Comparison of ENCODE assay signal across 1 cellular context in the genomic region with DNA sequence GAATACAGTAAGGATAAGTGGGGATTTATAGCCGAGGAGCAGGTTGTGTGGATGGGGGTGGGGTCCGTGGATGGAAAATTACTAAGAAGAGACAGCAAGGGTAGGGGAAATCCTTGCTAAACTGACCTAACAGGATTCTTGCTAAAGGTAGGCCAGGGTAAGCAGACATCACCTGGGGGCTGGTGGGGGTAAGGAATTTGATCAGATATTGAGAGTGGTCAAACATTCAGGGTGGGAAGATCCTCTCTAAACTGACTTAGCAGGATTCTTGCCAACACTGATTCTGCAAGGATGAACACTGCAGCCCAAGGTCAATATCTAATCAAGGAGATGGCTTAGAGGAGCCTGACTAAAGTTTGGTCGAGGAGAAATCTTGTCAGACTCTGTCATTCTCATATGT.
TF ChIP-seq lines count a peak whose summit lies in the region.

No MANE protein-coding gene starts in this region.

TF ChIP-seq in IMR-90, 13 proteins besides CTCF, POLR2A, EP300 and RAD21:
- TF ChIP-seq CHD1 (IDR thresholded peaks at IDR 0.05; ENCODE audit: low read depth, low read length) (no peak), SMC3 (IDR thresholded peaks at IDR 0.05; ENCODE audit: low read depth, low read length) (no peak), MXI1 (IDR thresholded peaks at IDR 0.05; ENCODE audit: borderline replicate concordance, low read depth, low read length) (no peak), NFE2L2 (IDR thresholded peaks at IDR 0.05; ENCODE audit: low read depth, low read length) (no peak), FOS (IDR thresholded peaks at IDR 0.05; ENCODE audit: low read depth, low read length) (no peak), MAZ (IDR thresholded peaks at IDR 0.05; ENCODE audit: borderline replicate concordance, low read depth, low read length) (no peak), RFX5 (IDR thresholded peaks at IDR 0.05; ENCODE audit: low read depth, low read length) (no peak), BHLHE40 (IDR thresholded peaks at IDR 0.05; ENCODE audit: low read depth, low read length) (no peak), MAFK (IDR thresholded peaks at IDR 0.05; ENCODE audit: low read depth, low read length) (no peak), RCOR1 (IDR thresholded peaks at IDR 0.05; ENCODE audit: insufficient replicate concordance, low read length) (no peak), CEBPB (IDR thresholded peaks at IDR 0.05; ENCODE audit: low read depth, low read length) (no peak)
- TF ChIP-seq, protein P1, sequence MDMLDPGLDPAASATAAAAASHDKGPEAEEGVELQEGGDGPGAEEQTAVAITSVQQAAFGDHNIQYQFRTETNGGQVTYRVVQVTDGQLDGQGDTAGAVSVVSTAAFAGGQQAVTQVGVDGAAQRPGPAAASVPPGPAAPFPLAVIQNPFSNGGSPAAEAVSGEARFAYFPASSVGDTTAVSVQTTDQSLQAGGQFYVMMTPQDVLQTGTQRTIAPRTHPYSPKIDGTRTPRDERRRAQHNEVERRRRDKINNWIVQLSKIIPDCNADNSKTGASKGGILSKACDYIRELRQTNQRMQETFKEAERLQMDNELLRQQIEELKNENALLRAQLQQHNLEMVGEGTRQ (IDR thresholded peaks at IDR 0.05; ENCODE audit: low read depth, low read length) = no peak
- TF ChIP-seq, protein P2, sequence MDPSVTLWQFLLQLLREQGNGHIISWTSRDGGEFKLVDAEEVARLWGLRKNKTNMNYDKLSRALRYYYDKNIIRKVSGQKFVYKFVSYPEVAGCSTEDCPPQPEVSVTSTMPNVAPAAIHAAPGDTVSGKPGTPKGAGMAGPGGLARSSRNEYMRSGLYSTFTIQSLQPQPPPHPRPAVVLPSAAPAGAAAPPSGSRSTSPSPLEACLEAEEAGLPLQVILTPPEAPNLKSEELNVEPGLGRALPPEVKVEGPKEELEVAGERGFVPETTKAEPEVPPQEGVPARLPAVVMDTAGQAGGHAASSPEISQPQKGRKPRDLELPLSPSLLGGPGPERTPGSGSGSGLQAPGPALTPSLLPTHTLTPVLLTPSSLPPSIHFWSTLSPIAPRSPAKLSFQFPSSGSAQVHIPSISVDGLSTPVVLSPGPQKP (IDR thresholded peaks at IDR 0.05; ENCODE audit: borderline replicate concordance, low read depth, low read length) = no peak
